In genomic region chr14:76974365-76974764, GRCh38 we compare ENCODE assay signal across 1 cellular context.
A peak's percentile ranks its signal among the peaks of the same experiment; 100 is the strongest.
TF ChIP-seq lines count a peak whose summit lies in the region.

No MANE protein-coding gene starts in this region.

TF ChIP-seq in K562, 482 proteins besides CTCF, POLR2A, EP300 and RAD21 (continued from another document):
- TF ChIP-seq ZKSCAN3 (CRISPR knock-in tag; IDR thresholded peaks at IDR 0.05) (no peak), HMBOX1 (IDR thresholded peaks at IDR 0.05) (no peak), CXXC5 (CRISPR knock-in tag; IDR thresholded peaks at IDR 0.05) (no peak), HNRNPH1 (optimal IDR thresholded peaks at IDR 0.05; ENCODE audit: low read depth, low read length) (no peak), ZNF398 (CRISPR knock-in tag; IDR thresholded peaks at IDR 0.05) (no peak), E4F1 (CRISPR knock-in tag; IDR thresholded peaks at IDR 0.05; ENCODE audit: borderline replicate concordance) (no peak), ZHX1 (conservative IDR thresholded peaks at IDR 0.05; ENCODE audit: low read length) (no peak), THAP12 (CRISPR knock-in tag; IDR thresholded peaks at IDR 0.05) (no peak), RHOXF2B (CRISPR knock-in tag; conservative IDR thresholded peaks at IDR 0.05) (no peak), STAT5A (IDR thresholded peaks at IDR 0.05; ENCODE audit: borderline replicate concordance, low read length) (no peak), PHF21A (IDR thresholded peaks at IDR 0.05; ENCODE audit: borderline replicate concordance, low read depth) (no peak), KDM1A (IDR thresholded peaks at IDR 0.05) (peak in 1 of 2 experiments; percentile 19; a peak in 1 of 4 replicates), ZFP36 (IDR thresholded peaks at IDR 0.05; ENCODE audit: low read depth, low read length, partially characterized antibody) (peak; percentile 96), GTF2F1 (IDR thresholded peaks at IDR 0.05; ENCODE audit: low read depth, low read length) (no peak)
